In the genomic region with DNA sequence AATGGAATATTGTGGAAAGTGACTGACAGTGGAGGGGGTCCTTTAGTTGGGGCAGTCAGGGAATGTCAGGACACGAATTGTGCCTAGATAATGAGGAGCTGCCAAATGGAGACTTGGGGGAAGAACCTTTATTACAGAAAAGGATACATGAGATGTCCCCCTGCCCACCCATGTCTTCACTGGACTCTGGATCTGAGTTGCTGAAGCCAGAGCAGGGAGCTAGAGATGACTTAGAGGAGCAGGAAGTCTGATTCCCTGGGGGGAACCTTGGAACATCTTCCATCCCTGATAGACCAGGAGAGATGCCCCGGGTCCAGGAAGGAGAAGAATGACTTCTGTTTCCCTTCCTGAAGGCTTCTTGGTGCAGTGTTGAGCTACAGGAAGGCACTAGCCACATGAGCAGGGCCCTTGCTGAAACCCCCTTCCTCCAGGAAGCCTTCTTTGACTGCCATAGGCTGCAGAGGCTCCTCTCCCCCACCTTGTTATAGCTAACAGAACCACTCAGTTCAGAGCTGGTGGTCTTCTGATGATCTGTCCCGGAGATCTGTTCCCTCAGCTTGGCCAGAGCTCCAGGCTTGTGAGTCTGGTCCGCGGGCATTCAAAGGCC, we compare ENCODE assay signal across 11 cellular contexts. TPM values are rescaled to one million over a fixed set of nuclear protein-coding genes. Genes with fewer than 3 reads are reported as not detected.
DNase-seq lines count a peak whose midpoint lies in the region; ATAC-seq, FAIRE-seq and TF ChIP-seq lines count a peak whose summit lies in the region.
"Had no signal": no experiment of that assay in that cellular context is flagged by ENCODE, and none has a peak within 500 bp of the region (broad histone marks: within the 10 kb centered on the region; RNA-seq: fewer than 3 reads in every experiment).

No MANE protein-coding gene starts in this region.

- no peaks in the 10 kb centered on the region for H3K9me3 Mint-ChIP-seq in activated CD8-positive, alpha-beta memory T cell treated with anti-CD3 and anti-CD28 coated beads, Interleukin-2, amount 10 ng/mL, durations not matched to agents 7 days and 5 days (ENCODE audit: low read depth)
- H3K9me3 Mint-ChIP-seq in glutamatergic neuron (ENCODE audit: unreplicated experiment) = peaks cover 9% of the 10 kb centered on the region
- H3K9me3 Mint-ChIP-seq: dendritic cell treated with granulocyte-macrophage colony-stimulating factor and Interleukin-4, amounts not matched to agents 40 ng/mL and 50 ng/mL, for 4 days had no signal

- H3K36me3 Mint-ChIP-seq in activated CD8-positive, alpha-beta memory T cell treated with anti-CD3 and anti-CD28 coated beads, Interleukin-2, amount 10 ng/mL, durations not matched to agents 7 days and 5 days = no peaks in the 10 kb centered on the region
- peaks cover 2% of the 10 kb centered on the region for H3K36me3 Mint-ChIP-seq in T-helper 17 cell (ENCODE audit: low read depth)
- no peaks in the 10 kb centered on the region for H3K36me3 Mint-ChIP-seq in glutamatergic neuron (ENCODE audit: unreplicated experiment)

- DNase-seq in activated CD8-positive, alpha-beta memory T cell treated with anti-CD3 and anti-CD28 coated beads, Interleukin-2, amount 10 ng/mL, durations not matched to agents 7 days and 5 days = no peak
- DNase-seq in activated CD8-positive, alpha-beta memory T cell treated with anti-CD3 and anti-CD28 coated beads for 24 hours = no peak
- DNase-seq in T-helper 17 cell (no peak), glutamatergic neuron (no peak), retina (peak; percentile 23), RCC 7860 (ENCODE audit: low spot score) (no peak), T-helper 9 cell (no peak)
- DNase-seq in activated effector memory CD4-positive, alpha-beta T cell treated with Interleukin-2 at 50 U/mL for 16 hours = no peak

- no peak for FAIRE-seq in RCC 7860 (lab: Jason Lieb, UNC)
- FAIRE-seq: GM12878 had no signal

- H3K27ac Mint-ChIP-seq in activated CD8-positive, alpha-beta memory T cell treated with anti-CD3 and anti-CD28 coated beads, Interleukin-2, amount 10 ng/mL, durations not matched to agents 7 days and 5 days = no peak overlapping the region
- H3K27ac Mint-ChIP-seq in T-helper 17 cell = peak overlapping the region; percentile 80
- peak overlapping the region; percentile 75 for H3K27ac Mint-ChIP-seq in glutamatergic neuron (ENCODE audit: unreplicated experiment)
- H3K27ac Mint-ChIP-seq: dendritic cell treated with granulocyte-macrophage colony-stimulating factor and Interleukin-4, amounts not matched to agents 40 ng/mL and 50 ng/mL, for 4 days had no signal

- CTCF ChIA-PET in activated CD8-positive, alpha-beta memory T cell treated with anti-CD3 and anti-CD28 coated beads, Interleukin-2, amount 10 ng/mL, durations not matched to agents 7 days and 5 days (lab: Charles Lee) = interaction anchor here (1.0 to 2.0 kb wide), 8 partner anchors 16 to 186 kb away, joined by 3 to 15 read pairs (median 3); partner anchors contain the start of genes ATP5MK and CALHM2

- peaks cover 52% of the 10 kb centered on the region for H3K27me3 Mint-ChIP-seq in activated CD8-positive, alpha-beta memory T cell treated with anti-CD3 and anti-CD28 coated beads, Interleukin-2, amount 10 ng/mL, durations not matched to agents 7 days and 5 days
- H3K27me3 Mint-ChIP-seq in T-helper 17 cell = peaks cover 49% of the 10 kb centered on the region
- peaks cover 27% of the 10 kb centered on the region for H3K27me3 Mint-ChIP-seq in glutamatergic neuron (ENCODE audit: unreplicated experiment)

- no peaks in the 10 kb centered on the region for H3K9me3 ChIP-seq in T-helper 17 cell (ENCODE audit: control insufficient read depth, low read length, poor library complexity, severe bottlenecking)

- no peak for ATAC-seq in activated CD8-positive, alpha-beta memory T cell treated with anti-CD3 and anti-CD28 coated beads, Interleukin-2, amount 10 ng/mL, durations not matched to agents 7 days and 5 days
- no peak for ATAC-seq in T-helper 17 cell

- peak overlapping the region; percentile 73 for H3K4me3 Mint-ChIP-seq in activated CD8-positive, alpha-beta memory T cell treated with anti-CD3 and anti-CD28 coated beads, Interleukin-2, amount 10 ng/mL, durations not matched to agents 7 days and 5 days
- peak overlapping the region; percentile 90 for H3K4me3 Mint-ChIP-seq in T-helper 17 cell
- peak overlapping the region; percentile 28 for H3K4me3 Mint-ChIP-seq in glutamatergic neuron (ENCODE audit: unreplicated experiment)

- H3K4me1 Mint-ChIP-seq in activated CD8-positive, alpha-beta memory T cell treated with anti-CD3 and anti-CD28 coated beads, Interleukin-2, amount 10 ng/mL, durations not matched to agents 7 days and 5 days = peaks cover 21% of the 10 kb centered on the region
- peaks cover 20% of the 10 kb centered on the region for H3K4me1 Mint-ChIP-seq in T-helper 17 cell
- peaks cover 20% of the 10 kb centered on the region for H3K4me1 Mint-ChIP-seq in glutamatergic neuron (ENCODE audit: low read depth, unreplicated experiment)

- TF ChIP-seq CTCF in glutamatergic neuron (IDR thresholded peaks at IDR 0.05; ENCODE audit: partially characterized antibody, unreplicated experiment) = no peak

RNA-seq across cellular contexts. Expression of gene NEURL1, which starts 0.7 kb away (rescaled TPM):
- 1 to 10 TPM; 2.2 to 2.5 TPM for total RNA-seq in activated CD8-positive, alpha-beta memory T cell treated with anti-CD3 and anti-CD28 coated beads, Interleukin-2, amount 10 ng/mL, durations not matched to agents 7 days and 5 days
- total RNA-seq in T-helper 17 cell (1 to 10 TPM in 1 of 2 donors, under 1 TPM in 1; 0.50 to 1.1 TPM), glutamatergic neuron (ENCODE audit: unreplicated experiment) (3.1 TPM)

RNA-seq across cellular contexts. Expression of gene CALHM3, which starts 13.7 kb away (rescaled TPM):
- total RNA-seq in activated CD8-positive, alpha-beta memory T cell treated with anti-CD3 and anti-CD28 coated beads, Interleukin-2, amount 10 ng/mL, durations not matched to agents 7 days and 5 days = not detected
- not detected for total RNA-seq in T-helper 17 cell
- total RNA-seq in glutamatergic neuron (ENCODE audit: unreplicated experiment) = not detected

RNA-seq across cellular contexts. Expression of gene CALHM1, which starts 34.1 kb away (rescaled TPM):
- 1 to 10 TPM in 1 of 2 experiments, under 1 TPM in 1; 0.47 to 1.1 TPM for total RNA-seq in activated CD8-positive, alpha-beta memory T cell treated with anti-CD3 and anti-CD28 coated beads, Interleukin-2, amount 10 ng/mL, durations not matched to agents 7 days and 5 days
- total RNA-seq in T-helper 17 cell (not detected), glutamatergic neuron (ENCODE audit: unreplicated experiment) (not detected)
- total RNA-seq: activated CD8-positive, alpha-beta memory T cell treated with anti-CD3 and anti-CD28 coated beads for 36 hours had no signal

RNA-seq across cellular contexts. Expression of gene CALHM2, which starts 40.6 kb away (rescaled TPM):
- total RNA-seq in activated CD8-positive, alpha-beta memory T cell treated with anti-CD3 and anti-CD28 coated beads, Interleukin-2, amount 10 ng/mL, durations not matched to agents 7 days and 5 days = 10 to 100 TPM; 65.6 to 93.4 TPM
- total RNA-seq in T-helper 17 cell (10 to 100 TPM; 15.5 to 23.6 TPM), glutamatergic neuron (ENCODE audit: unreplicated experiment) (0.44 TPM)

Comparison
In these comparisons a context has a peak if more than half of its experiments do, and no peak if none do; other contexts are left out.
1. H3K4me3 Mint-ChIP-seq: peak in every context shown above with its lines; median percentile 90 in T-helper 17 cell; 73 in activated CD8-positive, alpha-beta memory T cell treated with anti-CD3 and anti-CD28 coated beads, Interleukin-2, amount 10 ng/mL, durations not matched to agents 7 days and 5 days; 28 in glutamatergic neuron.